ENCODE assay signal across 1 cellular context in genomic region chr10:91614254-91614624, GRCh38.
TF ChIP-seq lines count a peak whose summit lies in the region.

No MANE protein-coding gene starts in this region.

TF ChIP-seq in WTC11, 78 proteins besides CTCF, POLR2A, EP300 and RAD21 (continued from another document):
- no peak for TF ChIP-seq IRF2 (CRISPR knock-in tag; IDR thresholded peaks at IDR 0.05; ENCODE audit: borderline replicate concordance, low read depth)
- TF ChIP-seq OVOL2 (CRISPR knock-in tag; IDR thresholded peaks at IDR 0.05; ENCODE audit: borderline replicate concordance): no peak
- no peak for TF ChIP-seq HMGA2 (CRISPR knock-in tag; IDR thresholded peaks at IDR 0.05)
- TF ChIP-seq E2F1 (CRISPR knock-in tag; IDR thresholded peaks at IDR 0.05): no peak
TF ChIP-seq in WTC11: peak in this region for 0.
